In the genomic region with DNA sequence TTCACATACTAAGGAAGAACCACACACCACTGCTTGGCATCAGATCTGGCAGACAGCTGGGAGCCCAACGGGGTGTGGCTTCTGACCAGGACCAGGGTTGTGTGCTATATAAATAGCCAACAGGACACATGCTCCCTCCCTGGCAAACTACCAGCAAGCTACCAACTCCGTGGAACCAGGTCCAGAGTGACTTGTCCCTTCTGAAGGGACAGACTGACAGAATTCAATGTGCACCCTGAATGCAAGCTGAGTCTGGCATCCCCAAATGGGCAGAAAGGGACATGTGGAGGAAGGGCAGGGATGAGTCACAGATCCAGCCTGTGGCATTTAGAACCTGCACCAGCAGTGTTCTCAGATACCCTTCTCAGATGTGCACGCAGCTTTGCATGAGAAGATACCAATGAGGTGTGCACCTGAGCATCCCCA, we compare ENCODE assay signal across 13 cellular contexts.
A peak's percentile ranks its signal among the peaks of the same experiment; 100 is the strongest.
DNase-seq lines count a peak whose midpoint lies in the region; ATAC-seq and TF ChIP-seq lines count a peak whose summit lies in the region.
"Had no signal": no experiment of that assay in that cellular context is flagged by ENCODE, and none has a peak within 500 bp of the region (broad histone marks: within the 10 kb centered on the region; RNA-seq: fewer than 3 reads in every experiment).

No MANE protein-coding gene starts in this region.

- in situ Hi-C loops in T47D (cut with HindIII; ENCODE audit: low pct_unique_long_range_greater_than_20kb, low sequenced_read_pairs) = no loop called here

- TF ChIP-seq POLR2A in thyroid gland (IDR thresholded peaks at IDR 0.05) = no peak

- TF ChIP-seq CTCF in thyroid gland (IDR thresholded peaks at IDR 0.05) (no peak), BE2C (IDR thresholded peaks at IDR 0.05; ENCODE audit: low read depth, low read length) (no peak)

- H3K27me3 ChIP-seq in thyroid gland (no peaks in the 10 kb centered on the region), BE2C (no peaks in the 10 kb centered on the region)

- DNase-seq in NCI-H2196 (lab: John Stamatoyannopoulos, UW; ENCODE audit: unreplicated experiment) = peak; percentile 57
- DNase-seq in T47D (ENCODE audit: low read depth in 1 of 2, low spot score in 1 of 2) = peak; percentile 45 to 70
- DNase-seq in left lobe of liver (ENCODE audit: low spot score) = peak; percentile 78
- DNase-seq in thyroid gland = peak; percentile 76 to 83
- DNase-seq in BE2C = no peak
- DNase-seq in NCI-H526 (lab: John Stamatoyannopoulos, UW) = no peak
- DNase-seq: naive B cell, NCI-H1092, NCI-H524 treated with DMSO at 0.1 percent for 48 hours, trophoblast cell had no signal

- H3K27ac ChIP-seq in thyroid gland = no peak overlapping the region
- H3K27ac ChIP-seq: coronary artery had no signal

- H3K4me3 ChIP-seq in thyroid gland (replicated peaks in 1 of 3) (no peak overlapping the region), BE2C (ENCODE audit: low read depth, low read length) (no peak overlapping the region)
- H3K4me3 ChIP-seq: coronary artery had no signal

- H3K36me3 ChIP-seq in thyroid gland (no peaks in the 10 kb centered on the region), BE2C (no peaks in the 10 kb centered on the region)

- H3K9me3 ChIP-seq in thyroid gland (no peaks in the 10 kb centered on the region), BE2C (no peaks in the 10 kb centered on the region)

- 44 to 48% methylated on average over 3 of the region's 3 CpGs for WGBS in thyroid gland, 2 donors

- intact Hi-C loops in thyroid gland (cut with DNase I) = loop anchor here (2.0 kb wide), 1 partner anchor 17 kb away; no protein-coding TSS in a partner anchor

- peak; percentile 95 for ATAC-seq in left lobe of liver
- no peak for ATAC-seq in GM19455 (IDR thresholded peaks at IDR 0.05; ENCODE audit: unreplicated experiment)
- ATAC-seq: WTC11 had no signal

- H3K4me1 ChIP-seq in thyroid gland (peaks cover 4 to 12% of the 10 kb centered on the region in 2 donors), BE2C (no peaks in the 10 kb centered on the region)

Comparison
In these comparisons a context has a peak if more than half of its experiments do, and no peak if none do; other contexts are left out.
1. DNase-seq: peak in NCI-H2196 (single experiment), T47D (2 of 2), left lobe of liver (single experiment) and thyroid gland (2 of 2); none in BE2C (single experiment) and NCI-H526 (0 of 2).